Comparison of ENCODE assay signal across 1 cellular context in the genomic region with DNA sequence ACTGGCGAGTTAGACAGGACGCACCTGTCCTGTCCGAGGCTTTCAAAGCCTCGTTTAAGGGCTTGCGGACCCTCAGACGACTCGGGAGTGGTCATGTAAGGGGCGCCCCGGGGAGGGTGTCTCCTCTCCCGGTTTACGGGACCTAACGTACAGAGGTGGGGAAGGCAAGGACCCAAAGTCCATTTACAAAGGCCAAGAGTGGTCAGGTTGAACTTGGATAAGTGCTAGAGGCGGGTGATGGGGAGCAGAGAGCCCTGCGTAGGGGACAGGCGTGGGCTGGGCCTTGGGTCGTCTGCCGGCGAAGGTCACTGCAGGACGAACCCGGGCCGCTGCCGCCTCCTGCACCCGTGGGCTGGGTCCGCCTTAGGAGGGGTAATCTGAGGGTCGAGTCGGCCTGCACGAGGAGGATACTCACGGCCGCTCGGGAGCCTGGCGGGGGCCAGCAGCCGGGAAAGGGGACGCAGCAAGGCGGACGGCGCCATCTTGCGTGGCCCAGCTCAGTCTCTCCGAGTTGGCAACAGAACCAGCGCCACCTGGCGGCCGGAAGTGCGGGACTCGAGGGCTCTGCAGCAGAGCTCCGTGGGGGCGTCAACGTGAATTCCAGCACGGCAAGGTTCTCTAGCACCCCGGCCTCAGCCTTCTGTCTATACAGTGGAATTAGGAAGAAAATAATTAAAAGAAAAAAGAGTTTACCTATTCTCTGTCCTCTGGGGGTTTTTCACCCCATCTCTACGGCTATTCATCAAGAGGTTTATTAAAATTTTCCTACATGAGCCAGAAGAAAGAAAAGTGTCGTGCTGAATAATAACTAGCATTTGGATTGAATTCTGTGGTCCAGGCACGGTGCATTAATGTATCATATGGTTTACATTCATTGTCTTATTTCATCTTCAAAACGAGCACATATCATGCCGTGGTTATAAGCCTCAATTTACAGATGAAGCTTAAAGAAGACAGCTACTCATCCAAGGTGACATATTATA.
A peak's percentile ranks its signal among the peaks of the same experiment; 100 is the strongest.
TF ChIP-seq lines count a peak whose summit lies in the region.

No MANE protein-coding gene starts in this region.

TF ChIP-seq in K562, 482 proteins besides CTCF, POLR2A, EP300 and RAD21 (continued from another document and continues in another):
- TF ChIP-seq RBFOX2 (IDR thresholded peaks at IDR 0.05; ENCODE audit: low read depth, low read length) (peak; percentile 99), C11orf30 (IDR thresholded peaks at IDR 0.05; ENCODE audit: low read depth) (peak; percentile 55; the same call in 1 of the 2 replicates), ZNF124 (CRISPR knock-in tag; IDR thresholded peaks at IDR 0.05) (no peak), RB1 (IDR thresholded peaks at IDR 0.05; ENCODE audit: low read depth) (peak; percentile 94), ZNF717 (CRISPR knock-in tag; IDR thresholded peaks at IDR 0.05) (no peak), ZNF175 (CRISPR knock-in tag; IDR thresholded peaks at IDR 0.05; ENCODE audit: low read depth) (0 out of 2 replicates have a peak, but pooled peaks have one; percentile 46), TBL1XR1 (IDR thresholded peaks at IDR 0.05; ENCODE audit: low read length in 2 of 2) (0 out of 4 replicates have a peak, but pooled peaks of 1 of the 2 experiments have one; percentile 6), NR1H2 (CRISPR knock-in tag; IDR thresholded peaks at IDR 0.05) (peak; percentile 61; the same call in 1 of the 2 replicates), TEAD4 (IDR thresholded peaks at IDR 0.05; ENCODE audit: low read length) (peak; percentile 76), TEAD4 (CRISPR knock-in tag; IDR thresholded peaks at IDR 0.05; ENCODE audit: borderline replicate concordance) (no peak), DIDO1 (tag; IDR thresholded peaks at IDR 0.05; ENCODE audit: low read depth) (peak; percentile 25; the same call in 1 of the 2 replicates), RFX7 (CRISPR knock-in tag; IDR thresholded peaks at IDR 0.05) (peak; percentile 39; the same call in 1 of the 2 replicates), TRIM24 (IDR thresholded peaks at IDR 0.05) (0 out of 4 replicates have a peak, but pooled peaks of 1 of the 2 experiments have one; percentile 43), HMGN3 (IDR thresholded peaks at IDR 0.05; ENCODE audit: borderline replicate concordance, extremely low read depth, insufficient read length, low read depth, low read length) (peak; percentile 84), NBN (IDR thresholded peaks at IDR 0.05; ENCODE audit: low read depth) (0 out of 2 replicates have a peak, but pooled peaks have one; percentile 80), ZNF57 (CRISPR knock-in tag; IDR thresholded peaks at IDR 0.05) (no peak), MECOM (CRISPR knock-in tag; IDR thresholded peaks at IDR 0.05) (0 out of 2 replicates have a peak, but pooled peaks have one; percentile 19), FOXK2 (conservative IDR thresholded peaks at IDR 0.05 in 1 of 2, IDR thresholded peaks at IDR 0.05 in 1 of 2; ENCODE audit: low read depth in 2 of 2) (peak; percentile 67 to 73), JUND (IDR thresholded peaks at IDR 0.05; ENCODE audit: borderline replicate concordance, low read depth, low read length) (peak; percentile 64), JUND (tag; IDR thresholded peaks at IDR 0.05; ENCODE audit: borderline replicate concordance, low read depth, low read length) (no peak; the same call in 1 of the 3 replicates), PCBP1 (IDR thresholded peaks at IDR 0.05; ENCODE audit: low read depth, low read length, poor library complexity, severe bottlenecking) (peak; percentile 45), ZFP36 (IDR thresholded peaks at IDR 0.05; ENCODE audit: low read depth, low read length, partially characterized antibody) (peak; percentile 19), NFIX (CRISPR knock-in tag; IDR thresholded peaks at IDR 0.05; ENCODE audit: low read depth) (no peak), GATAD2B (IDR thresholded peaks at IDR 0.05; ENCODE audit: borderline replicate concordance) (peak; percentile 90), SRSF9 (IDR thresholded peaks at IDR 0.05; ENCODE audit: borderline replicate concordance, low read depth, low read length) (no peak), NFIC (IDR thresholded peaks at IDR 0.05) (peak; percentile 41), NRF1 (conservative IDR thresholded peaks at IDR 0.05 in 1 of 2, IDR thresholded peaks at IDR 0.05 in 1 of 2) (peak; percentile 31 to 52; a peak in 2 of 4 replicates), XRCC5 (IDR thresholded peaks at IDR 0.05; ENCODE audit: low read depth, low read length) (peak; percentile 90; the same call in 1 of the 2 replicates), ZNF384 (IDR thresholded peaks at IDR 0.05; ENCODE audit: low read depth, low read length) (0 out of 2 replicates have a peak, but pooled peaks have one; percentile 4), ZNF584 (CRISPR knock-in tag; IDR thresholded peaks at IDR 0.05; ENCODE audit: low read depth) (no peak), COPS2 (conservative IDR thresholded peaks at IDR 0.05) (no peak), CTBP1 (IDR thresholded peaks at IDR 0.05; ENCODE audit: borderline replicate concordance) (peak; percentile 70; the same call in 1 of the 2 replicates), SNRNP70 (optimal IDR thresholded peaks at IDR 0.05; ENCODE audit: low read depth, low read length) (no peak), JUNB (CRISPR knock-in tag; conservative IDR thresholded peaks at IDR 0.05) (no peak), ZNF589 (CRISPR knock-in tag; IDR thresholded peaks at IDR 0.05; ENCODE audit: low read depth) (peak; percentile 79; the same call in 1 of the 2 replicates), SRSF1 (IDR thresholded peaks at IDR 0.05; ENCODE audit: low read depth, low read length) (no peak), KAT7 (CRISPR knock-in tag; IDR thresholded peaks at IDR 0.05; ENCODE audit: borderline replicate concordance) (peak; percentile 95; the same call in 1 of the 2 replicates), YBX1 (IDR thresholded peaks at IDR 0.05) (no peak), CREB1 (IDR thresholded peaks at IDR 0.05) (peak; percentile 64), CREB1 (CRISPR knock-in tag; IDR thresholded peaks at IDR 0.05) (no peak), CREM (IDR thresholded peaks at IDR 0.05; ENCODE audit: low read depth) (peak; percentile 78), TCF7L2 (IDR thresholded peaks at IDR 0.05; ENCODE audit: low read depth, low read length) (no peak), MBD2 (IDR thresholded peaks at IDR 0.05; ENCODE audit: borderline replicate concordance, low read depth) (peak; percentile 54; the same call in 1 of the 2 replicates), ZNF24 (IDR thresholded peaks at IDR 0.05) (peak; percentile 57; the same call in 1 of the 2 replicates), RBM22 (IDR thresholded peaks at IDR 0.05; ENCODE audit: low read depth, low read length, poor library complexity, severe bottlenecking) (peak; percentile 42), GATAD2A (IDR thresholded peaks at IDR 0.05) (peak; percentile 74; the same call in 1 of the 2 replicates), SMAD3 (CRISPR knock-in tag; conservative IDR thresholded peaks at IDR 0.05) (0 out of 2 replicates have a peak, but pooled peaks have one; percentile 58)
- TF ChIP-seq, protein P1, sequence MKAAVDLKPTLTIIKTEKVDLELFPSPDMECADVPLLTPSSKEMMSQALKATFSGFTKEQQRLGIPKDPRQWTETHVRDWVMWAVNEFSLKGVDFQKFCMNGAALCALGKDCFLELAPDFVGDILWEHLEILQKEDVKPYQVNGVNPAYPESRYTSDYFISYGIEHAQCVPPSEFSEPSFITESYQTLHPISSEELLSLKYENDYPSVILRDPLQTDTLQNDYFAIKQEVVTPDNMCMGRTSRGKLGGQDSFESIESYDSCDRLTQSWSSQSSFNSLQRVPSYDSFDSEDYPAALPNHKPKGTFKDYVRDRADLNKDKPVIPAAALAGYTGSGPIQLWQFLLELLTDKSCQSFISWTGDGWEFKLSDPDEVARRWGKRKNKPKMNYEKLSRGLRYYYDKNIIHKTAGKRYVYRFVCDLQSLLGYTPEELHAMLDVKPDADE (conservative IDR thresholded peaks at IDR 0.05; ENCODE audit: control insufficient read depth, low read depth, low read length) = peak; percentile 77
- TF ChIP-seq, protein P2, sequence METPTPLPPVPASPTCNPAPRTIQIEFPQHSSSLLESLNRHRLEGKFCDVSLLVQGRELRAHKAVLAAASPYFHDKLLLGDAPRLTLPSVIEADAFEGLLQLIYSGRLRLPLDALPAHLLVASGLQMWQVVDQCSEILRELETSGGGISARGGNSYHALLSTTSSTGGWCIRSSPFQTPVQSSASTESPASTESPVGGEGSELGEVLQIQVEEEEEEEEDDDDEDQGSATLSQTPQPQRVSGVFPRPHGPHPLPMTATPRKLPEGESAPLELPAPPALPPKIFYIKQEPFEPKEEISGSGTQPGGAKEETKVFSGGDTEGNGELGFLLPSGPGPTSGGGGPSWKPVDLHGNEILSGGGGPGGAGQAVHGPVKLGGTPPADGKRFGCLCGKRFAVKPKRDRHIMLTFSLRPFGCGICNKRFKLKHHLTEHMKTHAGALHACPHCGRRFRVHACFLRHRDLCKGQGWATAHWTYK (CRISPR knock-in tag; IDR thresholded peaks at IDR 0.05) = 0 out of 2 replicates have a peak, but pooled peaks have one; percentile 51
- TF ChIP-seq, protein P3, sequence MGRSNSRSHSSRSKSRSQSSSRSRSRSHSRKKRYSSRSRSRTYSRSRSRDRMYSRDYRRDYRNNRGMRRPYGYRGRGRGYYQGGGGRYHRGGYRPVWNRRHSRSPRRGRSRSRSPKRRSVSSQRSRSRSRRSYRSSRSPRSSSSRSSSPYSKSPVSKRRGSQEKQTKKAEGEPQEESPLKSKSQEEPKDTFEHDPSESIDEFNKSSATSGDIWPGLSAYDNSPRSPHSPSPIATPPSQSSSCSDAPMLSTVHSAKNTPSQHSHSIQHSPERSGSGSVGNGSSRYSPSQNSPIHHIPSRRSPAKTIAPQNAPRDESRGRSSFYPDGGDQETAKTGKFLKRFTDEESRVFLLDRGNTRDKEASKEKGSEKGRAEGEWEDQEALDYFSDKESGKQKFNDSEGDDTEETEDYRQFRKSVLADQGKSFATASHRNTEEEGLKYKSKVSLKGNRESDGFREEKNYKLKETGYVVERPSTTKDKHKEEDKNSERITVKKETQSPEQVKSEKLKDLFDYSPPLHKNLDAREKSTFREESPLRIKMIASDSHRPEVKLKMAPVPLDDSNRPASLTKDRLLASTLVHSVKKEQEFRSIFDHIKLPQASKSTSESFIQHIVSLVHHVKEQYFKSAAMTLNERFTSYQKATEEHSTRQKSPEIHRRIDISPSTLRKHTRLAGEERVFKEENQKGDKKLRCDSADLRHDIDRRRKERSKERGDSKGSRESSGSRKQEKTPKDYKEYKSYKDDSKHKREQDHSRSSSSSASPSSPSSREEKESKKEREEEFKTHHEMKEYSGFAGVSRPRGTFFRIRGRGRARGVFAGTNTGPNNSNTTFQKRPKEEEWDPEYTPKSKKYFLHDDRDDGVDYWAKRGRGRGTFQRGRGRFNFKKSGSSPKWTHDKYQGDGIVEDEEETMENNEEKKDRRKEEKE (IDR thresholded peaks at IDR 0.05; ENCODE audit: borderline replicate concordance in 1 of 2, control insufficient read depth in 1 of 2, low read depth in 2 of 2, low read length in 1 of 2) = 0 out of 4 replicates have a peak, but pooled peaks of 1 of the 2 experiments have one; percentile 71
- TF ChIP-seq, protein P4, sequence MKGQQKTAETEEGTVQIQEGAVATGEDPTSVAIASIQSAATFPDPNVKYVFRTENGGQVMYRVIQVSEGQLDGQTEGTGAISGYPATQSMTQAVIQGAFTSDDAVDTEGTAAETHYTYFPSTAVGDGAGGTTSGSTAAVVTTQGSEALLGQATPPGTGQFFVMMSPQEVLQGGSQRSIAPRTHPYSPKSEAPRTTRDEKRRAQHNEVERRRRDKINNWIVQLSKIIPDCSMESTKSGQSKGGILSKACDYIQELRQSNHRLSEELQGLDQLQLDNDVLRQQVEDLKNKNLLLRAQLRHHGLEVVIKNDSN (CRISPR knock-in tag; IDR thresholded peaks at IDR 0.05) = no peak
- TF ChIP-seq, protein P5, sequence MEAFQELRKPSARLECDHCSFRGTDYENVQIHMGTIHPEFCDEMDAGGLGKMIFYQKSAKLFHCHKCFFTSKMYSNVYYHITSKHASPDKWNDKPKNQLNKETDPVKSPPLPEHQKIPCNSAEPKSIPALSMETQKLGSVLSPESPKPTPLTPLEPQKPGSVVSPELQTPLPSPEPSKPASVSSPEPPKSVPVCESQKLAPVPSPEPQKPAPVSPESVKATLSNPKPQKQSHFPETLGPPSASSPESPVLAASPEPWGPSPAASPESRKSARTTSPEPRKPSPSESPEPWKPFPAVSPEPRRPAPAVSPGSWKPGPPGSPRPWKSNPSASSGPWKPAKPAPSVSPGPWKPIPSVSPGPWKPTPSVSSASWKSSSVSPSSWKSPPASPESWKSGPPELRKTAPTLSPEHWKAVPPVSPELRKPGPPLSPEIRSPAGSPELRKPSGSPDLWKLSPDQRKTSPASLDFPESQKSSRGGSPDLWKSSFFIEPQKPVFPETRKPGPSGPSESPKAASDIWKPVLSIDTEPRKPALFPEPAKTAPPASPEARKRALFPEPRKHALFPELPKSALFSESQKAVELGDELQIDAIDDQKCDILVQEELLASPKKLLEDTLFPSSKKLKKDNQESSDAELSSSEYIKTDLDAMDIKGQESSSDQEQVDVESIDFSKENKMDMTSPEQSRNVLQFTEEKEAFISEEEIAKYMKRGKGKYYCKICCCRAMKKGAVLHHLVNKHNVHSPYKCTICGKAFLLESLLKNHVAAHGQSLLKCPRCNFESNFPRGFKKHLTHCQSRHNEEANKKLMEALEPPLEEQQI (IDR thresholded peaks at IDR 0.05) = peak; percentile 76; the same call in 1 of the 2 replicates
- TF ChIP-seq, protein P6, sequence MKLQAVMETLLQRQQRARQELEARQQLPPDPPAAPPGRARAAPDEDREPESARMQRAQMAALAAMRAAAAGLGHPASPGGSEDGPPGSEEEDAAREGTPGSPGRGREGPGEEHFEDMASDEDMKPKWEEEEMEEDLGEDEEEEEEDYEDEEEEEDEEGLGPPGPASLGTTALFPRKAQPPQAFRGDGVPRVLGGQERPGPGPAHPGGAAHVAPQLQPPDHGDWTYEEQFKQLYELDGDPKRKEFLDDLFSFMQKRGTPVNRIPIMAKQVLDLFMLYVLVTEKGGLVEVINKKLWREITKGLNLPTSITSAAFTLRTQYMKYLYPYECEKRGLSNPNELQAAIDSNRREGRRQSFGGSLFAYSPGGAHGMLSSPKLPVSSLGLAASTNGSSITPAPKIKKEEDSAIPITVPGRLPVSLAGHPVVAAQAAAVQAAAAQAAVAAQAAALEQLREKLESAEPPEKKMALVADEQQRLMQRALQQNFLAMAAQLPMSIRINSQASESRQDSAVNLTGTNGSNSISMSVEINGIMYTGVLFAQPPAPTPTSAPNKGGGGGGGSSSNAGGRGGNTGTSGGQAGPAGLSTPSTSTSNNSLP (IDR thresholded peaks at IDR 0.05; ENCODE audit: borderline replicate concordance, low read depth, low read length) = no peak
- TF ChIP-seq, protein P7, sequence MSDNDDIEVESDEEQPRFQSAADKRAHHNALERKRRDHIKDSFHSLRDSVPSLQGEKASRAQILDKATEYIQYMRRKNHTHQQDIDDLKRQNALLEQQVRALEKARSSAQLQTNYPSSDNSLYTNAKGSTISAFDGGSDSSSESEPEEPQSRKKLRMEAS (CRISPR knock-in tag; IDR thresholded peaks at IDR 0.05) = peak; percentile 67
